ENCODE assay signal across 7 cellular contexts in the genomic region with DNA sequence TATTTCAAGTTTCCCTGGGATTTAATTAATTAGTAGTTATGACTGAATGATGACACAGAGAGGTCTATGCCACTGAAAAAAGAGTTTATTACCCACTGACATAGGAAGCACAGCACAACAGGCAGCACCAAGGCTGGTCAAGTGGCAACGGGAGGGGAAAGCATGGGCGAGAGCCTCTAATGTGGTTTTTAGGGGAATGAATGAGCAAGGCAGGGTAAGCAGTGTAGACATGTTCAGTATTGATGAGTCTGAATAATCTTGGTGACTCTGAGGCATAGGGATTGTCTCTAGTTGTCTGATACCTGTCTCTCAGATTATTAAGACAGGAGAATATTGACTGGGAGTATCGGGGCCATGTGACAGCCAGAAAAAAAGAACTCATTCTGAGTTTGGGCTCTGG.
"Had no signal": no experiment of that assay in that cellular context is flagged by ENCODE, and none has a peak within 500 bp of the region (broad histone marks: within the 10 kb centered on the region; RNA-seq: fewer than 3 reads in every experiment).

No MANE protein-coding gene starts in this region.

- H3K4me3 Mint-ChIP-seq: GM23338, H9, HFFc6 had no signal

- H3K9me3 Mint-ChIP-seq: GM23338, H9, HFFc6 had no signal

- ATAC-seq: HCT116 had no signal

- H3K27ac Mint-ChIP-seq: GM23338, H9, HFFc6 had no signal

- DNase-seq: GM23248, GOT3, H9, HCEC 1CT, HFFc6 had no signal
